Comparison of ENCODE assay signal across 1 cellular context in the genomic region with DNA sequence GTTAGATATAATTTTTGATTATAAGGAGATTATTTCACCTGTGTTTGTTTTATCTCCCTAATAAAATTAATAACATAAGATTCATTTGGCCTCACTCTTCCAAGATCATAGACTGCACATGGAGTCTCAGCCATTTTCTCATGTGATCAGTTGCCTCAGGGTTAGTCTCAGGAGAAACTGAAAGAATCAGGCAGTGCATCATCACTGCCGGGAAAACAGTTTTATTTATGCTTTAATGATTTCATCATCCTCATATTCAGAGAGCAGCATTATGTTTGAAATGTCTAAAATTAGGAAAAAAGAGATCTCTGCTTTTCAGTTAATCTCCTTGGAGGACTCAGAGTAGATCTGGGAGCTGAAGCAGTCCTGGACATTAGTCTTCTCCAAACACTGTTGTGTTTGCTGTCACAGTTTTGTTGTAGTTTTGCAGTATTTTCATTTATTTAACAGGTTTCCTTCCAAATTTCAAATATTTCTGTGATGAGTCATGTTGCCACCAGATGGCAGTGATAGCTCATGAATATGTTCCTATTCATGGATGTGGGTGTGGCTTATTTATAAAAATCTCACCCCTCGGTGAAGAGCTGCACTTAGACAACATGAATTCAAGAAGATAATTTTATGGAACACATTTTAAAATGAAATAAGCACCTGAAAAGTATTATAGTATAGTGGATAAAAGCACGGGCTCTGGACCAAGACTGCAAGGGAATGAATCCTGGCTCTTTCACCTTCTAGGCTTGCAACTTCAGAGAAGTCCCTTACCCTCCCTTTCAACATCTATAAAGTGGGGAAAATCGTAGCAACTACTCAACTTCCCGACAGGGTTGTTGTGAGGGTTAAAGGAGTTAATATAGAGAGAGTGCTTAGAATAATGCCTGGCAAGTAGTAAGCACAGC.
TF ChIP-seq lines count a peak whose summit lies in the region.

No MANE protein-coding gene starts in this region.

TF ChIP-seq in HEK293, 187 proteins besides CTCF, POLR2A, EP300 and RAD21 (continued from another document):
- TF ChIP-seq, protein P1, sequence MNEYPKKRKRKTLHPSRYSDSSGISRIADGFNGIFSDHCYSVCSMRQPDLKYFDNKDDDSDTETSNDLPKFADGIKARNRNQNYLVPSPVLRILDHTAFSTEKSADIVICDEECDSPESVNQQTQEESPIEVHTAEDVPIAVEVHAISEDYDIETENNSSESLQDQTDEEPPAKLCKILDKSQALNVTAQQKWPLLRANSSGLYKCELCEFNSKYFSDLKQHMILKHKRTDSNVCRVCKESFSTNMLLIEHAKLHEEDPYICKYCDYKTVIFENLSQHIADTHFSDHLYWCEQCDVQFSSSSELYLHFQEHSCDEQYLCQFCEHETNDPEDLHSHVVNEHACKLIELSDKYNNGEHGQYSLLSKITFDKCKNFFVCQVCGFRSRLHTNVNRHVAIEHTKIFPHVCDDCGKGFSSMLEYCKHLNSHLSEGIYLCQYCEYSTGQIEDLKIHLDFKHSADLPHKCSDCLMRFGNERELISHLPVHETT (tag by site-specific recombination; IDR thresholded peaks at IDR 0.05), result no peak
- TF ChIP-seq ZNF112 (tag by site-specific recombination; IDR thresholded peaks at IDR 0.05) (no peak), ZNF391 (tag by site-specific recombination; IDR thresholded peaks at IDR 0.05; ENCODE audit: borderline replicate concordance, low read depth) (no peak), ZNF791 (tag by site-specific recombination; IDR thresholded peaks at IDR 0.05) (no peak), ZNF555 (tag by site-specific recombination; conservative IDR thresholded peaks at IDR 0.05) (no peak), SP7 (tag by site-specific recombination; IDR thresholded peaks at IDR 0.05) (no peak), YY1 (tag by site-specific recombination; IDR thresholded peaks at IDR 0.05) (no peak), ZNF626 (tag by site-specific recombination; IDR thresholded peaks at IDR 0.05) (no peak), ZNF184 (tag by site-specific recombination; IDR thresholded peaks at IDR 0.05) (no peak), ZNF202 (tag by site-specific recombination; IDR thresholded peaks at IDR 0.05; ENCODE audit: borderline replicate concordance) (no peak), ZNF660 (tag by site-specific recombination; IDR thresholded peaks at IDR 0.05) (no peak), ZNF629 (tag by site-specific recombination; IDR thresholded peaks at IDR 0.05) (no peak), HOXC10 (CRISPR knock-in tag; IDR thresholded peaks at IDR 0.05) (no peak), ZNF530 (tag by site-specific recombination; IDR thresholded peaks at IDR 0.05; ENCODE audit: low read depth) (no peak)
- TF ChIP-seq, protein P2, sequence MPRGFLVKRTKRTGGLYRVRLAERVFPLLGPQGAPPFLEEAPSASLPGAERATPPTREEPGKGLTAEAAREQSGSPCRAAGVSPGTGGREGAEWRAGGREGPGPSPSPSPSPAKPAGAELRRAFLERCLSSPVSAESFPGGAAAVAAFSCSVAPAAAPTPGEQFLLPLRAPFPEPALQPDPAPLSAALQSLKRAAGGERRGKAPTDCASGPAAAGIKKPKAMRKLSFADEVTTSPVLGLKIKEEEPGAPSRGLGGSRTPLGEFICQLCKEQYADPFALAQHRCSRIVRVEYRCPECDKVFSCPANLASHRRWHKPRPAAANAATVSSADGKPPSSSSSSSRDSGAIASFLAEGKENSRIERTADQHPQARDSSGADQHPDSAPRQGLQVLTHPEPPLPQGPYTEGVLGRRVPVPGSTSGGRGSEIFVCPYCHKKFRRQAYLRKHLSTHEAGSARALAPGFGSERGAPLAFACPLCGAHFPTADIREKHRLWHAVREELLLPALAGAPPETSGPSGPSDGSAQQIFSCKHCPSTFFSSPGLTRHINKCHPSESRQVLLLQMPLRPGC (tag by site-specific recombination; IDR thresholded peaks at IDR 0.05), result no peak
- TF ChIP-seq, protein P3, sequence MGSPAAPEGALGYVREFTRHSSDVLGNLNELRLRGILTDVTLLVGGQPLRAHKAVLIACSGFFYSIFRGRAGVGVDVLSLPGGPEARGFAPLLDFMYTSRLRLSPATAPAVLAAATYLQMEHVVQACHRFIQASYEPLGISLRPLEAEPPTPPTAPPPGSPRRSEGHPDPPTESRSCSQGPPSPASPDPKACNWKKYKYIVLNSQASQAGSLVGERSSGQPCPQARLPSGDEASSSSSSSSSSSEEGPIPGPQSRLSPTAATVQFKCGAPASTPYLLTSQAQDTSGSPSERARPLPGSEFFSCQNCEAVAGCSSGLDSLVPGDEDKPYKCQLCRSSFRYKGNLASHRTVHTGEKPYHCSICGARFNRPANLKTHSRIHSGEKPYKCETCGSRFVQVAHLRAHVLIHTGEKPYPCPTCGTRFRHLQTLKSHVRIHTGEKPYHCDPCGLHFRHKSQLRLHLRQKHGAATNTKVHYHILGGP (tag by site-specific recombination; IDR thresholded peaks at IDR 0.05), result no peak
- TF ChIP-seq, protein P4, sequence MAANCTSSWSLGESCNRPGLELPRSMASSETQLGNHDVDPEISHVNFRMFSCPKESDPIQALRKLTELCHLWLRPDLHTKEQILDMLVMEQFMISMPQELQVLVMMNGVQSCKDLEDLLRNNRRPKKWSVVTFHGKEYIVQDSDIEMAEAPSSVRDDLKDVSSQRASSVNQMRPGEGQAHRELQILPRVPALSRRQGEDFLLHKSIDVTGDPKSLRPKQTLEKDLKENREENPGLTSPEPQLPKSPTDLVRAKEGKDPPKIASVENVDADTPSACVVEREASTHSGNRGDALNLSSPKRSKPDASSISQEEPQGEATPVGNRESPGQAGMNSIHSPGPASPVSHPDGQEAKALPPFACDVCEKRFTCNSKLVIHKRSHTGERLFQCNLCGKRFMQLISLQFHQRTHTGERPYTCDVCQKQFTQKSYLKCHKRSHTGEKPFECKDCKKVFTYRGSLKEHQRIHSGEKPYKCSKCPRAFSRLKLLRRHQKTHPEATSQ (tag by site-specific recombination; IDR thresholded peaks at IDR 0.05), result no peak
- TF ChIP-seq, protein P5, sequence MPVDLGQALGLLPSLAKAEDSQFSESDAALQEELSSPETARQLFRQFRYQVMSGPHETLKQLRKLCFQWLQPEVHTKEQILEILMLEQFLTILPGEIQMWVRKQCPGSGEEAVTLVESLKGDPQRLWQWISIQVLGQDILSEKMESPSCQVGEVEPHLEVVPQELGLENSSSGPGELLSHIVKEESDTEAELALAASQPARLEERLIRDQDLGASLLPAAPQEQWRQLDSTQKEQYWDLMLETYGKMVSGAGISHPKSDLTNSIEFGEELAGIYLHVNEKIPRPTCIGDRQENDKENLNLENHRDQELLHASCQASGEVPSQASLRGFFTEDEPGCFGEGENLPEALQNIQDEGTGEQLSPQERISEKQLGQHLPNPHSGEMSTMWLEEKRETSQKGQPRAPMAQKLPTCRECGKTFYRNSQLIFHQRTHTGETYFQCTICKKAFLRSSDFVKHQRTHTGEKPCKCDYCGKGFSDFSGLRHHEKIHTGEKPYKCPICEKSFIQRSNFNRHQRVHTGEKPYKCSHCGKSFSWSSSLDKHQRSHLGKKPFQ (tag by site-specific recombination; IDR thresholded peaks at IDR 0.05), result no peak
